ENCODE assay signal across 19 cellular contexts in the genomic region with DNA sequence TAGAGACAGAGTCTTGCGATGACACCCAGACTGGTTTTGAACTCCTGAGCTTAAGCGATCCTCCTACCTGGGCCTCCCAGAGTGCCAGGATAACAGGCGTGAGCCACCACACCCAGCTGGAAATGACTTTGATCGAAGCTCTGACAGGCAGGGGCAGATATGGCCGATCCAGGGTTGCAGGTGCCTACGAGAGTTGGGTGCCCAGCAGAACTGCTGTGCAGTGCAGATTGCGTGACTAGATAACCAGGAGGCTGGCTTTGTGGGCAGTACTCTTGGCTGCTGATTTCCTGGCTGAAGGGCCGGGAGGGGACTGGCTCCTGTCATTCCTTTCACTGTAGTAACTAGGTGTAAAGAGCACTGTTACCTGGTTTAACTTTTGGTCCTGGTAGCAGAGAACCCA. TPM values are rescaled to one million over a fixed set of nuclear protein-coding genes. Genes with fewer than 3 reads are reported as not detected.
DNase-seq lines count a peak whose midpoint lies in the region; ATAC-seq and TF ChIP-seq lines count a peak whose summit lies in the region.
"Had no signal": no experiment of that assay in that cellular context is flagged by ENCODE, and none has a peak within 500 bp of the region (broad histone marks: within the 10 kb centered on the region; RNA-seq: fewer than 3 reads in every experiment).

No MANE protein-coding gene starts in this region.

- TF ChIP-seq RAD21 in SK-N-SH (IDR thresholded peaks at IDR 0.05; ENCODE audit: low read length): no peak

- H3T11ph ChIP-seq in H9 (ENCODE audit: low read length): no peak overlapping the region

- H3K23me2 ChIP-seq in H9 (ENCODE audit: insufficient read length, low read depth, low read length, poor library complexity, severe bottlenecking): no peaks in the 10 kb centered on the region

- H3K9me2 ChIP-seq in SK-N-SH: no peaks in the 10 kb centered on the region

- no peak overlapping the region for H2BK5ac ChIP-seq in H9 (ENCODE audit: insufficient read length, low read length)

- H4K20me1 ChIP-seq in SK-N-SH (ENCODE audit: insufficient read depth) (no peaks in the 10 kb centered on the region), H9 (ENCODE audit: control insufficient read depth, insufficient read depth, insufficient read length) (no peaks in the 10 kb centered on the region)

- H3K18ac ChIP-seq in H9 (ENCODE audit: insufficient read length, low read depth, low read length): no peak overlapping the region

- H3K36me3 ChIP-seq in SK-N-SH (replicated peaks in 1 of 2; ENCODE audit: control insufficient read depth in 1 of 2, insufficient read depth in 2 of 2, low read length in 1 of 2) (peaks cover 36 to 50% of the 10 kb centered on the region in 2 experiments), left ventricle myocardium inferior (peaks cover 93% of the 10 kb centered on the region)

- no peaks in the 10 kb centered on the region for H3K9me3 ChIP-seq in SK-N-SH
- H3K9me3 ChIP-seq in left ventricle myocardium inferior (replicated peaks): no peaks in the 10 kb centered on the region
- H3K9me3 ChIP-seq in H9 (ENCODE audit: control insufficient read depth, low read depth, low read length): no peaks in the 10 kb centered on the region
- H3K9me3 ChIP-seq: A549 had no signal

- no peak overlapping the region for H3K4me3 ChIP-seq in SK-N-SH (ENCODE audit: low read depth in 2 of 2, low read length in 1 of 2)
- no peak overlapping the region for H3K4me3 ChIP-seq in left ventricle myocardium inferior
- H3K4me3 ChIP-seq: A549, GM23338 had no signal

- H3F3A ChIP-seq in SK-N-SH (replicated peaks; ENCODE audit: insufficient read depth): no peaks in the 10 kb centered on the region

- peaks cover 2% of the 10 kb centered on the region for H3K4me1 Mint-ChIP-seq in stimulated activated effector memory CD8-positive, alpha-beta T cell treated with anti-CD3 and anti-CD28 coated beads, Interleukin-12 subunit alpha, Interleukin-12 subunit beta, amount 100 ng/mL, for 72 hours
- H3K4me1 Mint-ChIP-seq in H9: no peaks in the 10 kb centered on the region
- H3K4me1 Mint-ChIP-seq: GM23338 had no signal

- H2AK5ac ChIP-seq in H9 (ENCODE audit: insufficient read length, low read length): no peak overlapping the region

- H3K27me3 ChIP-seq in SK-N-SH (ENCODE audit: insufficient read depth) (no peaks in the 10 kb centered on the region), left ventricle myocardium inferior (ENCODE audit: low read depth) (no peaks in the 10 kb centered on the region), H9 (ENCODE audit: insufficient read depth, low read length) (no peaks in the 10 kb centered on the region)

- no peak overlapping the region for H2BK20ac ChIP-seq in H9 (ENCODE audit: low read depth, low read length, poor library complexity, severe bottlenecking)

- peak overlapping the region; percentile 51 for H3K27ac Mint-ChIP-seq in stimulated activated effector memory CD8-positive, alpha-beta T cell treated with anti-CD3 and anti-CD28 coated beads, Interleukin-12 subunit alpha, Interleukin-12 subunit beta, amount 100 ng/mL, for 72 hours
- H3K27ac Mint-ChIP-seq in H9: no peak overlapping the region
- H3K27ac Mint-ChIP-seq: GM23338, HFFc6 had no signal

- DNase-seq in SK-N-SH (peak; percentile 13), Right ventricle myocardium inferior (ENCODE audit: missing footprints) (peak; percentile 33), left ventricle myocardium inferior (no peak), H9 (no peak)
- no peak for DNase-seq in stimulated activated effector memory CD8-positive, alpha-beta T cell treated with anti-CD3 and anti-CD28 coated beads, Interleukin-12 subunit alpha, Interleukin-12 subunit beta, amount 100 ng/mL, for 72 hours (ENCODE audit: low spot score in 2 of 2)
- DNase-seq in activated T-cell treated with anti-CD3 and anti-CD28 coated beads, Interleukin-2, amount 50 U/mL, for 1 hour: no peak
- DNase-seq: AML-193; CD4-positive, alpha-beta memory T cell; DMS153; DMS79; GDM1; HFFc6; IMR-90 had no signal

- H3K9ac ChIP-seq in SK-N-SH: no peak overlapping the region
- H3K9ac ChIP-seq in H9 (ENCODE audit: extremely low read depth, insufficient read length, low read length): no peak overlapping the region

- H3K79me1 ChIP-seq in H9 (ENCODE audit: insufficient read depth, low read depth, low read length, poor library complexity, severe bottlenecking): no peaks in the 10 kb centered on the region

- no peak overlapping the region for H2BK120ac ChIP-seq in H9 (ENCODE audit: low read depth, low read length, poor library complexity, severe bottlenecking)

- no peak overlapping the region for H3K4me3 Mint-ChIP-seq in stimulated activated effector memory CD8-positive, alpha-beta T cell treated with anti-CD3 and anti-CD28 coated beads, Interleukin-12 subunit alpha, Interleukin-12 subunit beta, amount 100 ng/mL, for 72 hours
- no peak overlapping the region for H3K4me3 Mint-ChIP-seq in H9
- H3K4me3 Mint-ChIP-seq: CD4-positive, alpha-beta memory T cell; GM23338; HFFc6 had no signal

- H3K4me2 ChIP-seq in SK-N-SH (no peak overlapping the region), H9 (ENCODE audit: insufficient read depth, insufficient read length, low read length) (no peak overlapping the region)
- H3K4me2 ChIP-seq: A549, GM23338 had no signal

- H3K56ac ChIP-seq in H9 (ENCODE audit: insufficient read length, low read depth, low read length): no peak overlapping the region

- no peak overlapping the region for H3K27ac ChIP-seq in SK-N-SH (ENCODE audit: low read depth in 2 of 2, low read length in 1 of 2)
- no peak overlapping the region for H3K27ac ChIP-seq in left ventricle myocardium inferior (replicated peaks)
- no peak overlapping the region for H3K27ac ChIP-seq in H9 (ENCODE audit: insufficient read length, low read depth, low read length)
- H3K27ac ChIP-seq: 22Rv1, A549, C4-2B had no signal

- H2BK12ac ChIP-seq in H9 (ENCODE audit: insufficient read length, low read depth, low read length): no peak overlapping the region

- WGBS in SK-N-SH (ENCODE audit: low lambda C conversion rate): 80% methylated on average over 8 of the region's 8 CpGs
- no CpG with 5 or more reads among the region's 8 CpGs for WGBS in H9 (ENCODE audit: extremely low coverage, insufficient read length, low lambda C conversion rate)

- H3K4ac ChIP-seq in H9 (ENCODE audit: low read depth, low read length): no peak overlapping the region

- H3K79me2 ChIP-seq in SK-N-SH (ENCODE audit: insufficient read depth) (no peaks in the 10 kb centered on the region), H9 (ENCODE audit: insufficient read depth, low read length) (no peaks in the 10 kb centered on the region)

- TF ChIP-seq CTCF in SK-N-SH (IDR thresholded peaks at IDR 0.05) (no peak), left ventricle myocardium inferior (IDR thresholded peaks at IDR 0.05; ENCODE audit: borderline replicate concordance) (no peak), H9 (conservative IDR thresholded peaks at IDR 0.05) (no peak)

- ATAC-seq in SK-N-SH treated with all-trans-retinoic acid at 6 μM for 48 hours (no peak), Right ventricle myocardium inferior (no peak)
- ATAC-seq in stimulated activated effector memory CD8-positive, alpha-beta T cell treated with anti-CD3 and anti-CD28 coated beads, Interleukin-12 subunit alpha, Interleukin-12 subunit beta, amount 100 ng/mL, for 72 hours: no peak
- ATAC-seq: A549, GM23338, HCT116 had no signal

- H3K4me1 ChIP-seq in SK-N-SH (ENCODE audit: control insufficient read depth in 1 of 2, insufficient read depth in 2 of 2, low read depth in 1 of 2, low read length in 1 of 2) (no peaks in the 10 kb centered on the region), left ventricle myocardium inferior (no peaks in the 10 kb centered on the region), H9 (ENCODE audit: insufficient read depth, low read length) (no peaks in the 10 kb centered on the region)
- H3K4me1 ChIP-seq: A549 had no signal

- H2AFZ ChIP-seq in SK-N-SH (ENCODE audit: low read depth) (no peak overlapping the region), H9 (ENCODE audit: low read length) (no peak overlapping the region)
- H2AFZ ChIP-seq: GM23338 had no signal

- no peak overlapping the region for H3K14ac ChIP-seq in H9 (ENCODE audit: insufficient read depth, low read length)

- H4K91ac ChIP-seq in H9 (ENCODE audit: insufficient read length, low read depth, low read length): no peak overlapping the region

- TF ChIP-seq EP300 in SK-N-SH (IDR thresholded peaks at IDR 0.05; ENCODE audit: borderline replicate concordance in 1 of 2, low read depth in 1 of 2, low read length in 1 of 2): no peak

- intact Hi-C loops in Right ventricle myocardium inferior (cut with DNase I): no loop called here
- intact Hi-C loops in left ventricle myocardium inferior (cut with micrococcal nuclease): no loop called here

- no peak overlapping the region for H4K8ac ChIP-seq in H9 (replicated peaks; ENCODE audit: insufficient read length, low read depth, low read length)

- H3K36me3 Mint-ChIP-seq in stimulated activated effector memory CD8-positive, alpha-beta T cell treated with anti-CD3 and anti-CD28 coated beads, Interleukin-12 subunit alpha, Interleukin-12 subunit beta, amount 100 ng/mL, for 72 hours: peaks cover 100% of the 10 kb centered on the region
- H3K36me3 Mint-ChIP-seq in H9 (ENCODE audit: insufficient read depth in 1 of 3, low read depth in 3 of 3): peaks cover 4 to 64% (median 40%) of the 10 kb centered on the region in 3 experiments; a peak in 6 of 7 replicates

- no peaks in the 10 kb centered on the region for H3K27me3 Mint-ChIP-seq in H9 (ENCODE audit: low read depth)
- H3K27me3 Mint-ChIP-seq: CD4-positive, alpha-beta memory T cell had no signal

- no peak overlapping the region for H4K5ac ChIP-seq in H9 (ENCODE audit: insufficient read length, low read depth, low read length)

- POLR2A ChIA-PET in SK-N-SH (lab: Yijun Ruan, JAX): no interaction called here

- H3K23ac ChIP-seq in H9 (ENCODE audit: insufficient read length, low read depth, low read length): no peak overlapping the region

- H3K9me3 Mint-ChIP-seq in stimulated activated effector memory CD8-positive, alpha-beta T cell treated with anti-CD3 and anti-CD28 coated beads, Interleukin-12 subunit alpha, Interleukin-12 subunit beta, amount 100 ng/mL, for 72 hours: no peaks in the 10 kb centered on the region
- no peaks in the 10 kb centered on the region for H3K9me3 Mint-ChIP-seq in H9
- H3K9me3 Mint-ChIP-seq: CD4-positive, alpha-beta memory T cell; GM23338; HFFc6 had no signal

- H2BK15ac ChIP-seq in H9 (ENCODE audit: low read depth, low read length): no peak overlapping the region

- CTCF ChIA-PET in SK-N-SH (lab: Yijun Ruan, JAX): no interaction called here

RNA-seq across cellular contexts. Expression of a gene that starts 11.8 kb away (rescaled TPM):
- polyA plus RNA-seq in SK-N-SH (2012; rRNA removed): 19.1 and 19.7 TPM in 2 replicates
- polyA plus RNA-seq in SK-N-SH (2012; cell fraction: cytosol; rRNA removed): 10.1 and 14.8 TPM in 2 replicates
- 26.5 and 27.7 TPM in 2 replicates for polyA plus RNA-seq in SK-N-SH (2012; cell fraction: nucleus; rRNA removed)
- total RNA-seq in Right ventricle myocardium inferior (16.6 TPM), left ventricle myocardium inferior (17.9 TPM), H9 (2021) (27.3 and 30.3 TPM in 2 replicates)

RNA-seq across cellular contexts. Expression of a gene that starts 19.4 kb away (rescaled TPM):
- 22.2 and 26.6 TPM in 2 replicates for polyA plus RNA-seq in SK-N-SH (2012; rRNA removed)
- polyA plus RNA-seq in SK-N-SH (2012; cell fraction: cytosol; rRNA removed): 12.0 and 18.7 TPM in 2 replicates
- 13.7 and 23.5 TPM in 2 replicates for polyA plus RNA-seq in SK-N-SH (2012; cell fraction: nucleus; rRNA removed)
- total RNA-seq in Right ventricle myocardium inferior (84.4 TPM), left ventricle myocardium inferior (75.3 TPM), H9 (2021) (16.7 and 17.6 TPM in 2 replicates)

RNA-seq across cellular contexts. Expression of a gene that starts 27.2 kb away (rescaled TPM):
- polyA plus RNA-seq in SK-N-SH (2012; rRNA removed): 25.4 and 30.9 TPM in 2 replicates
- polyA plus RNA-seq in SK-N-SH (2012; cell fraction: cytosol; rRNA removed): 12.0 and 17.2 TPM in 2 replicates
- 46.9 and 78.6 TPM in 2 replicates for polyA plus RNA-seq in SK-N-SH (2012; cell fraction: nucleus; rRNA removed)
- total RNA-seq in Right ventricle myocardium inferior (51.5 TPM), left ventricle myocardium inferior (61.6 TPM), H9 (2021) (23.1 and 24.2 TPM in 2 replicates)

RNA-seq across cellular contexts. Expression of a gene that starts 30.7 kb away (rescaled TPM):
- polyA plus RNA-seq in SK-N-SH (2012; rRNA removed): 43.5 and 44.2 TPM in 2 replicates
- 16.0 and 25.7 TPM in 2 replicates for polyA plus RNA-seq in SK-N-SH (2012; cell fraction: cytosol; rRNA removed)
- polyA plus RNA-seq in SK-N-SH (2012; cell fraction: nucleus; rRNA removed): 134 and 140 TPM in 2 replicates
- total RNA-seq in Right ventricle myocardium inferior (17.4 TPM), left ventricle myocardium inferior (17.5 TPM), H9 (2021) (86.3 and 91.8 TPM in 2 replicates)

Comparison
In these comparisons a context has a peak if more than half of its experiments do, and no peak if none do; other contexts are left out.
1. DNase-seq: peak in SK-N-SH (single experiment) and Right ventricle myocardium inferior (single experiment); none in left ventricle myocardium inferior (single experiment), stimulated activated effector memory CD8-positive, alpha-beta T cell treated with anti-CD3 and anti-CD28 coated beads, Interleukin-12 subunit alpha, Interleukin-12 subunit beta, amount 100 ng/mL, for 72 hours (0 of 2), H9 (single experiment) and activated T-cell treated with anti-CD3 and anti-CD28 coated beads, Interleukin-2, amount 50 U/mL, for 1 hour (single experiment).